In the genomic region with DNA sequence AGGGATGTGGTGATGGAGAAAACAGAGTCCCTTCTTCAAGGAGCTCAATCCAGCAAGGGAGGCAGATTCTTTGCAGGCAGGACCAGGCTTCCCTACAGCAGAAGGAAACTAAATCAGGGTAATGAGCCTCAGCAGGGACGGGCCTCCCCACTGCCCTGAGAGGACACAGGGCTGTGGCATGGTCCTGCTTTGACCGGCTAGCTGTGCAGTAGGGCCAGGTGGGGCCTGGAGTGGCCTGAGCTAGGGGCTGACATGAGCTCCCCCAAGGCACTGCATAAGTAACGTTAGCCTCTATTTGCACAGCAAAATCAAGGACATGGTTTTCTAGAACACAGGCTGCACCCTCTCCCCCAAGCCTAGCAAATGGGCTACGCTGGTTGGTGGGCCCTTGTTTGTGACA, we compare ENCODE assay signal across 14 cellular contexts.
DNase-seq lines count a peak whose midpoint lies in the region; ATAC-seq and TF ChIP-seq lines count a peak whose summit lies in the region.
"Had no signal": no experiment of that assay in that cellular context is flagged by ENCODE, and none has a peak within 500 bp of the region (broad histone marks: within the 10 kb centered on the region; RNA-seq: fewer than 3 reads in every experiment).

No MANE protein-coding gene starts in this region.

- 35 to 69% methylated on average over 4 of the region's 4 CpGs for WGBS in heart right ventricle, 2 donors
- 86% methylated on average over 4 of the region's 4 CpGs for WGBS in right cardiac atrium

- CTCF ChIA-PET in HEK293T (lab: Yijun Ruan, JAX) = interaction anchor here (0.5 kb wide), 1 partner anchor 46 kb away, joined by 3 read pairs; no protein-coding TSS in a partner anchor

- H3K4me3 ChIP-seq in heart right ventricle (no peak overlapping the region), right cardiac atrium (ENCODE audit: low read length) (no peak overlapping the region)
- H3K4me3 ChIP-seq: BLaER1, HAP-1 had no signal

- H3K27ac ChIP-seq in heart right ventricle (peak overlapping the region in 2 of 10 donors; percentile 36 to 52), right cardiac atrium (ENCODE audit: low read length) (peak overlapping the region; percentile 9)
- H3K27ac ChIP-seq: BLaER1 had no signal

- H3K36me3 ChIP-seq in heart right ventricle = no peaks in the 10 kb centered on the region
- H3K36me3 ChIP-seq: BLaER1, HAP-1 had no signal

- intact Hi-C loops in Right ventricle myocardium superior (cut with DNase I) = no loop called here
- intact Hi-C loops in cardiac septum (cut with DNase I) = no loop called here
- intact Hi-C loops in heart right ventricle (cut with DNase I) = no loop called here
- intact Hi-C loops in right cardiac atrium (cut with DNase I) = no loop called here

- POLR2A ChIA-PET in HEK293T (lab: Yijun Ruan, JAX) = no interaction called here

- peak; percentile 1 for ATAC-seq in Right ventricle myocardium superior (ENCODE audit: poor library complexity)
- ATAC-seq in heart right ventricle = peak in 6 of 8 donors; percentile 20 to 51 (median 24)
- peak; percentile 16 to 34 for ATAC-seq in right cardiac atrium

- H3K9me3 ChIP-seq in heart right ventricle = no peaks in the 10 kb centered on the region
- H3K9me3 ChIP-seq in right cardiac atrium (ENCODE audit: control insufficient read depth, low read length) = no peaks in the 10 kb centered on the region
- H3K9me3 ChIP-seq: BLaER1, HAP-1 had no signal

- H3K27me3 ChIP-seq in heart right ventricle = no peaks in the 10 kb centered on the region
- H3K27me3 ChIP-seq in right cardiac atrium (ENCODE audit: control insufficient read depth, insufficient read depth) = no peaks in the 10 kb centered on the region
- H3K27me3 ChIP-seq: BLaER1 had no signal

- H3K4me1 ChIP-seq in heart right ventricle (peaks cover 3 to 93% (median 38%) of the 10 kb centered on the region in 9 donors), right cardiac atrium (ENCODE audit: control insufficient read depth, insufficient read depth, low read length) (peaks cover 12% of the 10 kb centered on the region)
- H3K4me1 ChIP-seq: BLaER1, HAP-1 had no signal

- TF ChIP-seq CTCF in heart right ventricle (IDR thresholded peaks at IDR 0.05) = no peak

- DNase-seq in Right ventricle myocardium superior = no peak
- DNase-seq in cardiac septum (ENCODE audit: low spot score) = no peak
- no peak for DNase-seq in heart right ventricle
- DNase-seq in right cardiac atrium = no peak
- no peak for DNase-seq in stimulated activated CD4-positive, alpha-beta T cell treated with anti-CD3 and anti-CD28 coated beads, Interleukin-12 subunit alpha, Interleukin-12 subunit beta, amount 100 ng/mL, for 4 hours
- no peak for DNase-seq in HEK293T (ENCODE audit: extremely low spot score)
- no peak for DNase-seq in NCI-H226
- DNase-seq: 8988T; CD4-positive, alpha-beta memory T cell; DMS153; DMS79 treated with DMSO at 0.1 percent for 48 hours; GF-D8 had no signal

TF ChIP-seq in HEK293T, 16 proteins besides CTCF, POLR2A, EP300 and RAD21:
- TF ChIP-seq SUZ12 (IDR thresholded peaks at IDR 0.05) = no peak
- TF ChIP-seq FOXA1 (IDR thresholded peaks at IDR 0.05) = no peak
- TF ChIP-seq CTBP1 (IDR thresholded peaks at IDR 0.05; ENCODE audit: borderline replicate concordance) = no peak
TF ChIP-seq in HEK293T: peak in this region for 0.
